ENCODE assay signal across 19 cellular contexts in genomic region chr6:71346034-71346680, GRCh38. TPM values are rescaled to one million over a fixed set of nuclear protein-coding genes. Genes with fewer than 3 reads are reported as not detected.
DNase-seq lines count a peak whose midpoint lies in the region; ATAC-seq and TF ChIP-seq lines count a peak whose summit lies in the region.
"Had no signal": no experiment of that assay in that cellular context is flagged by ENCODE, and none has a peak within 500 bp of the region (broad histone marks: within the 10 kb centered on the region; RNA-seq: fewer than 3 reads in every experiment).

No MANE protein-coding gene starts in this region.

- no peaks in the 10 kb centered on the region for H3K36me3 ChIP-seq in SK-N-SH (replicated peaks in 1 of 2; ENCODE audit: control insufficient read depth in 1 of 2, insufficient read depth in 2 of 2, low read length in 1 of 2)
- no peaks in the 10 kb centered on the region for H3K36me3 ChIP-seq in subcutaneous abdominal adipose tissue (ENCODE audit: control insufficient read depth in 5 of 5, insufficient read depth in 5 of 5, low read length in 5 of 5)
- no peaks in the 10 kb centered on the region for H3K36me3 ChIP-seq in vagina

- no peak for TF ChIP-seq EP300 in SK-N-SH (IDR thresholded peaks at IDR 0.05; ENCODE audit: borderline replicate concordance in 1 of 2, low read depth in 1 of 2, low read length in 1 of 2)

- intact Hi-C loops in dendritic cell treated with granulocyte-macrophage colony-stimulating factor and Interleukin-4, amounts not matched to agents 40 ng/mL and 50 ng/mL, for 4 days (cut with micrococcal nuclease) = loop anchor here (5.0 kb wide), 1 partner anchor 59 kb away; the partner anchor contains the start of gene OGFRL1
- intact Hi-C loops in vagina (cut with DNase I) = no loop called here

- CTCF ChIA-PET in SK-N-SH (lab: Yijun Ruan, JAX) = interaction anchor here (6.3 kb wide), 1 partner anchor 155 kb away, joined by 37 read pairs; no protein-coding TSS in a partner anchor

- H3K9ac ChIP-seq in SK-N-SH (no peak overlapping the region), subcutaneous abdominal adipose tissue (ENCODE audit: low read length in 5 of 5) (no peak overlapping the region)

- H3K4me2 ChIP-seq in SK-N-SH = no peak overlapping the region
- H3K4me2 ChIP-seq: GM23338 had no signal

- H3K9me3 ChIP-seq in SK-N-SH (no peaks in the 10 kb centered on the region), subcutaneous abdominal adipose tissue (ENCODE audit: control insufficient read depth in 5 of 5, low read length in 5 of 5) (no peaks in the 10 kb centered on the region), vagina (no peaks in the 10 kb centered on the region)

- H3K4me3 ChIP-seq in SK-N-SH (ENCODE audit: low read depth in 2 of 2, low read length in 1 of 2) = no peak overlapping the region
- H3K4me3 ChIP-seq in subcutaneous abdominal adipose tissue (ENCODE audit: low read depth in 1 of 5, low read length in 5 of 5) = no peak overlapping the region
- no peak overlapping the region for H3K4me3 ChIP-seq in vagina
- H3K4me3 ChIP-seq: GM23338 had no signal

- TF ChIP-seq CTCF in SK-N-SH (IDR thresholded peaks at IDR 0.05) = no peak
- TF ChIP-seq CTCF in vagina (IDR thresholded peaks at IDR 0.05) = no peak

- H2AFZ ChIP-seq in SK-N-SH (ENCODE audit: low read depth) = no peak overlapping the region
- H2AFZ ChIP-seq: GM23338 had no signal

- H3K27ac ChIP-seq in SK-N-SH (ENCODE audit: low read depth in 2 of 2, low read length in 1 of 2) = no peak overlapping the region
- peak overlapping the region; percentile 17 for H3K27ac ChIP-seq in subcutaneous abdominal adipose tissue (ENCODE audit: low read depth, low read length)
- no peak overlapping the region for H3K27ac ChIP-seq in vagina

- ATAC-seq in SK-N-SH treated with all-trans-retinoic acid at 6 μM for 48 hours (peak; percentile 53; the same call in 2 of the 3 replicates), GM21390 (IDR thresholded peaks at IDR 0.05; ENCODE audit: unreplicated experiment) (no peak), HG03196 (IDR thresholded peaks at IDR 0.05; ENCODE audit: unreplicated experiment) (no peak)
- ATAC-seq: GM23338, HepG2, Right ventricle myocardium inferior had no signal

- no peak overlapping the region for H3K4me3 Mint-ChIP-seq in dendritic cell treated with granulocyte-macrophage colony-stimulating factor and Interleukin-4, amounts not matched to agents 40 ng/mL and 50 ng/mL, for 4 days
- H3K4me3 Mint-ChIP-seq: CD4-positive, CD25-positive, alpha-beta regulatory T cell; GM23338 had no signal

- H3K4me1 ChIP-seq in SK-N-SH (ENCODE audit: control insufficient read depth in 1 of 2, insufficient read depth in 2 of 2, low read depth in 1 of 2, low read length in 1 of 2) = peaks cover 0 to 3% of the 10 kb centered on the region in 2 experiments; a peak in 3 of 4 replicates
- peaks cover 4 to 32% (median 27%) of the 10 kb centered on the region in 5 donors for H3K4me1 ChIP-seq in subcutaneous abdominal adipose tissue (ENCODE audit: control insufficient read depth in 5 of 5, insufficient read depth in 5 of 5, low read length in 5 of 5)
- H3K4me1 ChIP-seq in vagina = peaks cover 18% of the 10 kb centered on the region

- no peak for TF ChIP-seq POLR2A in vagina (IDR thresholded peaks at IDR 0.05)

- no peaks in the 10 kb centered on the region for H3K9me2 ChIP-seq in SK-N-SH

- peaks cover 37% of the 10 kb centered on the region for H3K4me1 Mint-ChIP-seq in dendritic cell treated with granulocyte-macrophage colony-stimulating factor and Interleukin-4, amounts not matched to agents 40 ng/mL and 50 ng/mL, for 4 days (ENCODE audit: low read depth)
- H3K4me1 Mint-ChIP-seq: CD4-positive, CD25-positive, alpha-beta regulatory T cell had no signal

- no peaks in the 10 kb centered on the region for H3K9me3 Mint-ChIP-seq in dendritic cell treated with granulocyte-macrophage colony-stimulating factor and Interleukin-4, amounts not matched to agents 40 ng/mL and 50 ng/mL, for 4 days
- H3K9me3 Mint-ChIP-seq: GM23338 had no signal

- no peak for TF ChIP-seq RAD21 in SK-N-SH (IDR thresholded peaks at IDR 0.05; ENCODE audit: low read length)

- no peaks in the 10 kb centered on the region for H3K79me2 ChIP-seq in SK-N-SH (ENCODE audit: insufficient read depth)

- H3K36me3 Mint-ChIP-seq in dendritic cell treated with granulocyte-macrophage colony-stimulating factor and Interleukin-4, amounts not matched to agents 40 ng/mL and 50 ng/mL, for 4 days (ENCODE audit: low read depth) = no peaks in the 10 kb centered on the region
- H3K36me3 Mint-ChIP-seq: CD4-positive, CD25-positive, alpha-beta regulatory T cell had no signal

- POLR2A ChIA-PET in SK-N-SH (lab: Yijun Ruan, JAX) = no interaction called here

- DNase-seq in SK-N-SH = no peak
- peak; percentile 54 for DNase-seq in NCI-H82 treated with DMSO at 0.1 percent for 48 hours (lab: John Stamatoyannopoulos, UW; ENCODE audit: unreplicated experiment)
- no peak for DNase-seq in vagina (ENCODE audit: extremely low spot score in 2 of 2)
- DNase-seq: CD4-positive, CD25-positive, alpha-beta regulatory T cell; DMS53; MM.1S; NCI-H1105 treated with DMSO at 0.1 percent for 48 hours; NCI-H187 treated with DMSO at 0.1 percent for 48 hours; NCI-H2171 treated with DMSO at 0.1 percent for 48 hours; NCI-H524; NK-92 treated with Interleukin-12 subunit alpha and Interleukin-12 subunit beta, amount 100 ng/mL, for 24 hours had no signal

- H3K27ac Mint-ChIP-seq in dendritic cell treated with granulocyte-macrophage colony-stimulating factor and Interleukin-4, amounts not matched to agents 40 ng/mL and 50 ng/mL, for 4 days = peak overlapping the region; percentile 35
- H3K27ac Mint-ChIP-seq: GM23338 had no signal

- H3K27me3 Mint-ChIP-seq in dendritic cell treated with granulocyte-macrophage colony-stimulating factor and Interleukin-4, amounts not matched to agents 40 ng/mL and 50 ng/mL, for 4 days = peaks cover 2% of the 10 kb centered on the region
- H3K27me3 Mint-ChIP-seq: CD4-positive, CD25-positive, alpha-beta regulatory T cell had no signal

- WGBS in SK-N-SH (ENCODE audit: low lambda C conversion rate) = 92% methylated on average over 1 of the region's 1 CpG

- no peaks in the 10 kb centered on the region for H4K20me1 ChIP-seq in SK-N-SH (ENCODE audit: insufficient read depth)

- H3F3A ChIP-seq in SK-N-SH (replicated peaks; ENCODE audit: insufficient read depth) = no peaks in the 10 kb centered on the region

- H3K27me3 ChIP-seq in SK-N-SH (ENCODE audit: insufficient read depth) (no peaks in the 10 kb centered on the region), subcutaneous abdominal adipose tissue (ENCODE audit: control insufficient read depth in 5 of 5, insufficient read depth in 4 of 5, low read length in 5 of 5) (no peaks in the 10 kb centered on the region), vagina (no peaks in the 10 kb centered on the region)

TF ChIP-seq in SK-N-SH treated with all-trans-retinoic acid at 6 μM for 48 hours, 23 proteins besides CTCF, POLR2A, EP300 and RAD21:
- peak; percentile 62; the same call in 1 of the 2 replicates for TF ChIP-seq ZC3H10 (CRISPR knock-in tag; IDR thresholded peaks at IDR 0.05)
- TF ChIP-seq ISL1 (CRISPR knock-in tag; IDR thresholded peaks at IDR 0.05) = peak; percentile 41; the same call in 1 of the 2 replicates
- TF ChIP-seq PPARA (CRISPR knock-in tag; IDR thresholded peaks at IDR 0.05; ENCODE audit: borderline replicate concordance) = no peak

TF ChIP-seq in SK-N-SH, 30 proteins besides CTCF, POLR2A, EP300 and RAD21:
- no peak for TF ChIP-seq FOSL2 (IDR thresholded peaks at IDR 0.05; ENCODE audit: borderline replicate concordance, low read depth)
TF ChIP-seq in SK-N-SH: peak in this region for 0.

RNA-seq across cellular contexts. Expression of gene OGFRL1, which starts 57.5 kb away (rescaled TPM):
- 2.4 and 3.3 TPM in 2 replicates for polyA plus RNA-seq in SK-N-SH (2012; rRNA removed)
- polyA plus RNA-seq in SK-N-SH (2012; cell fraction: cytosol; rRNA removed) = 4.4 and 5.7 TPM in 2 replicates
- 1.1 and 2.3 TPM in 2 replicates for polyA plus RNA-seq in SK-N-SH (2012; cell fraction: nucleus; rRNA removed)
- total RNA-seq in vagina = 34.1 TPM
